In genomic region chr1:218775476-218776170, GRCh38 we compare ENCODE assay signal across 18 cellular contexts.
DNase-seq lines count a peak whose midpoint lies in the region; ATAC-seq and TF ChIP-seq lines count a peak whose summit lies in the region.
"Had no signal": no experiment of that assay in that cellular context is flagged by ENCODE, and none has a peak within 500 bp of the region (broad histone marks: within the 10 kb centered on the region; RNA-seq: fewer than 3 reads in every experiment).

No MANE protein-coding gene starts in this region.

- H3K4me2 ChIP-seq in GM23338 (no peak overlapping the region), hepatocyte (peak overlapping the region; percentile 10)
- H3K4me2 ChIP-seq: BLaER1 treated with 17β-estradiol and CSF1 and Interleukin-3, amounts not matched to agents 10 nM and 100 nM had no signal

- H3K9me3 ChIP-seq in hepatocyte (ENCODE audit: low read depth), result no peaks in the 10 kb centered on the region
- H3K9me3 ChIP-seq: BLaER1 treated with 17β-estradiol and CSF1 and Interleukin-3, amounts not matched to agents 10 nM and 100 nM; MG63 had no signal

- TF ChIP-seq CTCF in GM23338 (conservative IDR thresholded peaks at IDR 0.05; ENCODE audit: low read depth in 2 of 2) (no peak), WTC11 (IDR thresholded peaks at IDR 0.05) (no peak), hepatocyte (IDR thresholded peaks at IDR 0.05; ENCODE audit: poor library complexity) (no peak), nephron progenitor cell (IDR thresholded peaks at IDR 0.05) (no peak)

- ATAC-seq in GM23338 (no peak), WTC11 (peak; percentile 39; the same call in 1 of the 2 replicates)
- ATAC-seq: HCT116 had no signal

- H3K27me3 Mint-ChIP-seq in GM23338 (ENCODE audit: insufficient read depth, low read depth, poor library complexity) (no peaks in the 10 kb centered on the region), WTC11 (ENCODE audit: low read depth) (no peaks in the 10 kb centered on the region), nephron progenitor cell (ENCODE audit: low read depth, poor library complexity) (no peaks in the 10 kb centered on the region)
- H3K27me3 Mint-ChIP-seq in T-helper 2 cell treated with Interferon-gamma antibody and Interleukin-4, amounts not matched to agents 5 μg/mL and 100 μg/mL, for 36 hours (ENCODE audit: low read depth), result no peaks in the 10 kb centered on the region
- H3K27me3 Mint-ChIP-seq: CD8-positive, alpha-beta memory T cell had no signal

- H3F3A ChIP-seq in GM23338 (replicated peaks; ENCODE audit: low read depth), result no peaks in the 10 kb centered on the region

- no peaks in the 10 kb centered on the region for H3K36me3 Mint-ChIP-seq in GM23338 (ENCODE audit: low read depth)
- H3K36me3 Mint-ChIP-seq in WTC11, result no peaks in the 10 kb centered on the region
- no peaks in the 10 kb centered on the region for H3K36me3 Mint-ChIP-seq in nephron progenitor cell (ENCODE audit: low read depth)
- no peaks in the 10 kb centered on the region for H3K36me3 Mint-ChIP-seq in T-helper 2 cell treated with Interferon-gamma antibody and Interleukin-4, amounts not matched to agents 5 μg/mL and 100 μg/mL, for 36 hours (ENCODE audit: low read depth)
- H3K36me3 Mint-ChIP-seq: CD8-positive, alpha-beta memory T cell had no signal

- H3K27me3 ChIP-seq in GM23338 (ENCODE audit: insufficient read depth) (no peaks in the 10 kb centered on the region), hepatocyte (no peaks in the 10 kb centered on the region)
- H3K27me3 ChIP-seq: BLaER1 treated with 17β-estradiol and CSF1 and Interleukin-3, amounts not matched to agents 10 nM and 100 nM; MG63 had no signal

- peaks cover 3% of the 10 kb centered on the region for H3K4me1 ChIP-seq in GM23338 (ENCODE audit: insufficient read depth)
- H3K4me1 ChIP-seq in hepatocyte (ENCODE audit: insufficient read depth), result peaks cover 5% of the 10 kb centered on the region
- H3K4me1 ChIP-seq: BLaER1 treated with 17β-estradiol and CSF1 and Interleukin-3, amounts not matched to agents 10 nM and 100 nM had no signal

- H2AFZ ChIP-seq in GM23338, result peak overlapping the region; percentile 83; the same call in 1 of the 2 replicates
- H2AFZ ChIP-seq in hepatocyte, result no peak overlapping the region

- H3K4me1 Mint-ChIP-seq in GM23338 (peaks cover 5% of the 10 kb centered on the region; the same call in 2 of the 3 replicates), WTC11 (peaks cover 9% of the 10 kb centered on the region), nephron progenitor cell (peaks cover 40% of the 10 kb centered on the region)
- no peaks in the 10 kb centered on the region for H3K4me1 Mint-ChIP-seq in T-helper 2 cell treated with Interferon-gamma antibody and Interleukin-4, amounts not matched to agents 5 μg/mL and 100 μg/mL, for 36 hours (ENCODE audit: low read depth)
- H3K4me1 Mint-ChIP-seq: CD8-positive, alpha-beta memory T cell had no signal

- H4K20me1 ChIP-seq in GM23338 (replicated peaks; ENCODE audit: insufficient read depth) (no peaks in the 10 kb centered on the region), hepatocyte (ENCODE audit: insufficient read depth, poor library complexity, severe bottlenecking) (no peaks in the 10 kb centered on the region)
- H4K20me1 ChIP-seq: BLaER1 treated with 17β-estradiol and CSF1 and Interleukin-3, amounts not matched to agents 10 nM and 100 nM had no signal

- H3K9me3 Mint-ChIP-seq in GM23338, result no peaks in the 10 kb centered on the region
- no peaks in the 10 kb centered on the region for H3K9me3 Mint-ChIP-seq in WTC11
- no peaks in the 10 kb centered on the region for H3K9me3 Mint-ChIP-seq in nephron progenitor cell
- no peaks in the 10 kb centered on the region for H3K9me3 Mint-ChIP-seq in T-helper 2 cell treated with Interferon-gamma antibody and Interleukin-4, amounts not matched to agents 5 μg/mL and 100 μg/mL, for 36 hours

- 0 out of 2 replicates have a peak, but pooled peaks cover 18% of the 10 kb centered on the region for H3K9me2 ChIP-seq in GM23338 (ENCODE audit: insufficient read depth)
- no peaks in the 10 kb centered on the region for H3K9me2 ChIP-seq in hepatocyte (replicated peaks; ENCODE audit: insufficient read depth)

- DNase-seq in GM23338 (ENCODE audit: low spot score), result no peak
- no peak for DNase-seq in WTC11 (ENCODE audit: low spot score)
- DNase-seq in hepatocyte (ENCODE audit: low spot score), result peak; percentile 14
- DNase-seq in nephron progenitor cell, result peak; percentile 4
- DNase-seq in NK-92 treated with Interleukin-12 subunit alpha and Interleukin-12 subunit beta, amount 100 ng/mL, for 24 hours (lab: John Stamatoyannopoulos, UW), result no peak
- DNase-seq in stimulated activated CD4-positive, alpha-beta T cell treated with anti-CD3 and anti-CD28 coated beads, Interleukin-1b, Interleukin-23, amount 100 ng/mL, for 48 hours, result no peak
- DNase-seq in T-helper 2 cell treated with Interferon-gamma antibody and Interleukin-4, amounts not matched to agents 5 μg/mL and 100 μg/mL, for 36 hours (ENCODE audit: low spot score), result no peak
- DNase-seq: CD8-positive, alpha-beta memory T cell; DMS79 treated with DMSO at 0.1 percent for 48 hours; Karpas-422; MG63; NCI-H1092 treated with DMSO at 0.1 percent for 48 hours; NCI-H1694; NCI-H345; NCI-H526; RPMI8226 had no signal

- POLR2A ChIA-PET in WTC11 (lab: Charles Lee), result no interaction called here

- H3K36me3 ChIP-seq in GM23338 (ENCODE audit: insufficient read depth), result no peaks in the 10 kb centered on the region
- no peaks in the 10 kb centered on the region for H3K36me3 ChIP-seq in hepatocyte (replicated peaks; ENCODE audit: insufficient read depth, low read depth)
- H3K36me3 ChIP-seq: BLaER1 treated with 17β-estradiol and CSF1 and Interleukin-3, amounts not matched to agents 10 nM and 100 nM; MG63 had no signal

- no peak overlapping the region for H3K27ac Mint-ChIP-seq in GM23338
- H3K27ac Mint-ChIP-seq in WTC11, result no peak overlapping the region
- no peak overlapping the region for H3K27ac Mint-ChIP-seq in nephron progenitor cell
- no peak overlapping the region for H3K27ac Mint-ChIP-seq in T-helper 2 cell treated with Interferon-gamma antibody and Interleukin-4, amounts not matched to agents 5 μg/mL and 100 μg/mL, for 36 hours
- H3K27ac Mint-ChIP-seq: CD8-positive, alpha-beta memory T cell had no signal

- WGBS in hepatocyte (ENCODE audit: low lambda C conversion rate, missing lambda C conversion rate), result 55% methylated on average over 4 of the region's 4 CpGs

- CTCF ChIA-PET in WTC11 (lab: Charles Lee), result no interaction called here

- no peak overlapping the region for H3K4me3 ChIP-seq in GM23338
- H3K4me3 ChIP-seq in hepatocyte, result no peak overlapping the region
- H3K4me3 ChIP-seq: BLaER1 treated with 17β-estradiol and CSF1 and Interleukin-3, amounts not matched to agents 10 nM and 100 nM; MG63 had no signal

- H3K27ac ChIP-seq in GM23338 (ENCODE audit: low read depth) (no peak overlapping the region), hepatocyte (no peak overlapping the region)
- H3K27ac ChIP-seq: BLaER1 treated with 17β-estradiol and CSF1 and Interleukin-3, amounts not matched to agents 10 nM and 100 nM had no signal

- H3K79me2 ChIP-seq in GM23338 (replicated peaks; ENCODE audit: insufficient read depth) (no peaks in the 10 kb centered on the region), hepatocyte (no peaks in the 10 kb centered on the region)

- no peak overlapping the region for H3K4me3 Mint-ChIP-seq in GM23338
- H3K4me3 Mint-ChIP-seq in WTC11, result no peak overlapping the region
- no peak overlapping the region for H3K4me3 Mint-ChIP-seq in nephron progenitor cell
- H3K4me3 Mint-ChIP-seq in T-helper 2 cell treated with Interferon-gamma antibody and Interleukin-4, amounts not matched to agents 5 μg/mL and 100 μg/mL, for 36 hours, result no peak overlapping the region
- H3K4me3 Mint-ChIP-seq: CD8-positive, alpha-beta memory T cell had no signal

TF ChIP-seq in WTC11, 78 proteins besides CTCF, POLR2A, EP300 and RAD21 (continues in another document):
- TF ChIP-seq MYBL2 (CRISPR knock-in tag; IDR thresholded peaks at IDR 0.05) (no peak), MXD4 (CRISPR knock-in tag; IDR thresholded peaks at IDR 0.05; ENCODE audit: borderline replicate concordance) (no peak), CBFB (CRISPR knock-in tag; IDR thresholded peaks at IDR 0.05; ENCODE audit: low read depth) (no peak), ZNF121 (CRISPR knock-in tag; IDR thresholded peaks at IDR 0.05) (no peak), STAT6 (CRISPR knock-in tag; conservative IDR thresholded peaks at IDR 0.05; ENCODE audit: low read depth) (no peak), KAT7 (CRISPR knock-in tag; IDR thresholded peaks at IDR 0.05; ENCODE audit: borderline replicate concordance) (no peak), ZBTB43 (CRISPR knock-in tag; IDR thresholded peaks at IDR 0.05) (no peak), JAZF1 (CRISPR knock-in tag; IDR thresholded peaks at IDR 0.05) (no peak)

Comparison
In these comparisons a context has a peak if more than half of its experiments do, and no peak if none do; other contexts are left out.
1. DNase-seq: peak in hepatocyte (single experiment) and nephron progenitor cell (single experiment); none in GM23338 (single experiment), WTC11 (single experiment), NK-92 treated with Interleukin-12 subunit alpha and Interleukin-12 subunit beta, amount 100 ng/mL, for 24 hours (single experiment), stimulated activated CD4-positive, alpha-beta T cell treated with anti-CD3 and anti-CD28 coated beads, Interleukin-1b, Interleukin-23, amount 100 ng/mL, for 48 hours (single experiment) and T-helper 2 cell treated with Interferon-gamma antibody and Interleukin-4, amounts not matched to agents 5 μg/mL and 100 μg/mL, for 36 hours (single experiment).